12 cellular contexts compared by ENCODE assay signal in the genomic region with DNA sequence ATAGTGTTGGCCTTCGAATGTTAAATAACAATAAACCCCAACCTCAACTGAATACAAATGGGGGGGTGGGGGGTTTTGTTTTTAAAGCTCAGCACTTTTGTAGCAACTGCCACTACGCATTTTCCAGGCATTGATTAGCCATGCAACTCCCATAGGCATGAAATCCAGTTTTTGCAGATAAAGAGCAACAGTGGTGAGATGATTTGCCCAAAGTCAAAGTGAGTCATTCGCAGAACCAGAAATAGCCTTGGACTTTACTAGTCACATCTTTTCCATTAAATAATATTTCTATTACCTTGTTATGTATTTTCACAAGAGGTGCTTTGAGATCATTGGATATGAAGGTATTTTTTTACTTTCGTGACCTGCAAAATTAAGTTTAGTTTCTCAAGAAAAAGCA. TPM values are rescaled to one million over a fixed set of nuclear protein-coding genes. Genes with fewer than 3 reads are reported as not detected.
DNase-seq lines count a peak whose midpoint lies in the region; ATAC-seq, FAIRE-seq and TF ChIP-seq lines count a peak whose summit lies in the region.
"Had no signal": no experiment of that assay in that cellular context is flagged by ENCODE, and none has a peak within 500 bp of the region (broad histone marks: within the 10 kb centered on the region; RNA-seq: fewer than 3 reads in every experiment).

No MANE protein-coding gene starts in this region.

- intact Hi-C loops in prostate gland (cut with DNase I) = loop anchor here (10.0 kb wide), 1 partner anchor 212 kb away; no protein-coding TSS in a partner anchor

- H3K4me1 Mint-ChIP-seq in astrocyte (ENCODE audit: low read depth, unreplicated experiment) (peaks cover 3% of the 10 kb centered on the region), chondrocyte (ENCODE audit: low read depth) (peaks cover 20% of the 10 kb centered on the region)

- no peak overlapping the region for H2AFZ ChIP-seq in astrocyte (ENCODE audit: low read depth, low read length)

- ATAC-seq in GM21528 (IDR thresholded peaks at IDR 0.05; ENCODE audit: low FRiP score, unreplicated experiment) = no peak
- ATAC-seq in HG03565 (IDR thresholded peaks at IDR 0.05; ENCODE audit: unreplicated experiment) = no peak
- ATAC-seq: activated CD4-positive, CD25-positive, alpha-beta regulatory T cell treated with anti-CD3 and anti-CD28 coated beads, Interleukin-2, amount 50 U/mL, for 24 hours had no signal

- H3K27me3 ChIP-seq in astrocyte (ENCODE audit: insufficient read depth, low read length) (no peaks in the 10 kb centered on the region), prostate gland (replicated peaks; ENCODE audit: insufficient read depth) (no peaks in the 10 kb centered on the region)
- H3K27me3 ChIP-seq: tibial nerve had no signal

- H3K27me3 Mint-ChIP-seq in astrocyte (ENCODE audit: low read depth, unreplicated experiment) (no peaks in the 10 kb centered on the region), chondrocyte (ENCODE audit: low read depth) (no peaks in the 10 kb centered on the region)

- H3K36me3 ChIP-seq in HEK293 (ENCODE audit: control insufficient read depth in 2 of 2, insufficient read depth in 1 of 2, low read length in 2 of 2) (no peaks in the 10 kb centered on the region), astrocyte (ENCODE audit: insufficient read depth, low read length) (no peaks in the 10 kb centered on the region), prostate gland (no peaks in the 10 kb centered on the region)
- H3K36me3 ChIP-seq: tibial nerve had no signal

- POLR2A ChIA-PET in HEK293 (lab: Yijun Ruan, JAX) = no interaction called here

- H3K9ac ChIP-seq in astrocyte (ENCODE audit: low read length) = no peak overlapping the region

- H3K4me2 ChIP-seq in astrocyte (ENCODE audit: low read length) = peak overlapping the region; percentile 98

- no peaks in the 10 kb centered on the region for H3K4me1 ChIP-seq in HEK293 (ENCODE audit: control insufficient read depth, insufficient read depth, low read length)
- peaks cover 4% of the 10 kb centered on the region for H3K4me1 ChIP-seq in astrocyte (ENCODE audit: insufficient read depth, low read length)
- no peaks in the 10 kb centered on the region for H3K4me1 ChIP-seq in prostate gland (replicated peaks)

- DNase-seq in AG20443 (ENCODE audit: low spot score) (peak; percentile 39), astrocyte (ENCODE audit: low read depth) (peak; percentile 61), myocyte (ENCODE audit: low read depth) (peak; percentile 26), chondrocyte (ENCODE audit: low spot score) (no peak), prostate gland (ENCODE audit: low spot score) (no peak)
- DNase-seq: effector CD8-positive, alpha-beta T cell had no signal

- peaks cover 19% of the 10 kb centered on the region for H3K79me2 ChIP-seq in astrocyte (ENCODE audit: insufficient read depth, low read length)

- H3K9me3 Mint-ChIP-seq in astrocyte (ENCODE audit: unreplicated experiment) (no peaks in the 10 kb centered on the region), chondrocyte (ENCODE audit: low read depth) (no peaks in the 10 kb centered on the region)

- H3K36me3 Mint-ChIP-seq in astrocyte (ENCODE audit: low read depth, unreplicated experiment) (no peaks in the 10 kb centered on the region), chondrocyte (ENCODE audit: low read depth) (no peaks in the 10 kb centered on the region)

- H3K4me3 Mint-ChIP-seq in astrocyte (ENCODE audit: unreplicated experiment) = peak overlapping the region; percentile 67
- no peak overlapping the region for H3K4me3 Mint-ChIP-seq in chondrocyte (ENCODE audit: unreplicated experiment)

- WGBS in prostate gland = 55% methylated on average over 4 of the region's 4 CpGs

- H3K9me3 ChIP-seq in HEK293 (ENCODE audit: control insufficient read depth, insufficient read depth, low read depth, low read length) (no peaks in the 10 kb centered on the region), astrocyte (ENCODE audit: insufficient read depth, low read depth, low read length) (no peaks in the 10 kb centered on the region), prostate gland (no peaks in the 10 kb centered on the region)
- H3K9me3 ChIP-seq: tibial nerve had no signal

- no peak for FAIRE-seq in astrocyte (lab: Jason Lieb, UNC)
- FAIRE-seq: GM12892 had no signal

- H3K27ac Mint-ChIP-seq in astrocyte (ENCODE audit: unreplicated experiment) = no peak overlapping the region
- H3K27ac Mint-ChIP-seq in chondrocyte (ENCODE audit: unreplicated experiment) = no peak overlapping the region

- TF ChIP-seq CTCF in HEK293 (tag by site-specific recombination; IDR thresholded peaks at IDR 0.05) (no peak), astrocyte (IDR thresholded peaks at IDR 0.05; ENCODE audit: insufficient read depth, low read depth, low read length) (no peak), chondrocyte (IDR thresholded peaks at IDR 0.05) (no peak), prostate gland (IDR thresholded peaks at IDR 0.05) (no peak)

- no peak overlapping the region for H3K27ac ChIP-seq in HEK293 (ENCODE audit: extremely low read depth, low read depth, low read length)
- no peak overlapping the region for H3K27ac ChIP-seq in astrocyte (ENCODE audit: low read depth, low read length)
- H3K27ac ChIP-seq in prostate gland = peak overlapping the region in 1 of 2 donors; percentile 96

- no peak for TF ChIP-seq POLR2A in prostate gland (IDR thresholded peaks at IDR 0.05)

- peak overlapping the region; percentile 84 for H3K4me3 ChIP-seq in HEK293 (ENCODE audit: low read depth, low read length)
- H3K4me3 ChIP-seq in astrocyte (ENCODE audit: insufficient read depth, low read depth, low read length) = no peak overlapping the region
- H3K4me3 ChIP-seq in prostate gland = no peak overlapping the region

- CTCF ChIA-PET in HEK293 (lab: Yijun Ruan, JAX) = interaction anchor here (0.6 to 1.8 kb wide), 5 partner anchors 9 to 185 kb away, joined by 4 to 8 read pairs (median 5); no protein-coding TSS in a partner anchor

- peaks cover 10% of the 10 kb centered on the region for H4K20me1 ChIP-seq in astrocyte (ENCODE audit: insufficient read depth, low read length)

TF ChIP-seq in HEK293, 187 proteins besides CTCF, POLR2A, EP300 and RAD21 (continues in another document):
- TF ChIP-seq OSR2 (tag by site-specific recombination; IDR thresholded peaks at IDR 0.05) (no peak), ZNF24 (tag by site-specific recombination; IDR thresholded peaks at IDR 0.05) (no peak), ZFP41 (tag by site-specific recombination; IDR thresholded peaks at IDR 0.05; ENCODE audit: borderline replicate concordance) (no peak), ZNF510 (tag by site-specific recombination; IDR thresholded peaks at IDR 0.05; ENCODE audit: insufficient replicate concordance) (no peak), ZNF26 (tag by site-specific recombination; IDR thresholded peaks at IDR 0.05) (no peak), ZNF707 (tag by site-specific recombination; IDR thresholded peaks at IDR 0.05) (no peak), ZNF585B (tag by site-specific recombination; IDR thresholded peaks at IDR 0.05) (no peak), SETDB1 (IDR thresholded peaks at IDR 0.05; ENCODE audit: insufficient read length, low read length) (no peak), HOXD13 (CRISPR knock-in tag; IDR thresholded peaks at IDR 0.05; ENCODE audit: borderline replicate concordance) (no peak), ZNF768 (tag by site-specific recombination; IDR thresholded peaks at IDR 0.05) (no peak), ZNF114 (tag by site-specific recombination; IDR thresholded peaks at IDR 0.05) (no peak), ZNF2 (tag by site-specific recombination; IDR thresholded peaks at IDR 0.05) (no peak)
- TF ChIP-seq, protein P1, sequence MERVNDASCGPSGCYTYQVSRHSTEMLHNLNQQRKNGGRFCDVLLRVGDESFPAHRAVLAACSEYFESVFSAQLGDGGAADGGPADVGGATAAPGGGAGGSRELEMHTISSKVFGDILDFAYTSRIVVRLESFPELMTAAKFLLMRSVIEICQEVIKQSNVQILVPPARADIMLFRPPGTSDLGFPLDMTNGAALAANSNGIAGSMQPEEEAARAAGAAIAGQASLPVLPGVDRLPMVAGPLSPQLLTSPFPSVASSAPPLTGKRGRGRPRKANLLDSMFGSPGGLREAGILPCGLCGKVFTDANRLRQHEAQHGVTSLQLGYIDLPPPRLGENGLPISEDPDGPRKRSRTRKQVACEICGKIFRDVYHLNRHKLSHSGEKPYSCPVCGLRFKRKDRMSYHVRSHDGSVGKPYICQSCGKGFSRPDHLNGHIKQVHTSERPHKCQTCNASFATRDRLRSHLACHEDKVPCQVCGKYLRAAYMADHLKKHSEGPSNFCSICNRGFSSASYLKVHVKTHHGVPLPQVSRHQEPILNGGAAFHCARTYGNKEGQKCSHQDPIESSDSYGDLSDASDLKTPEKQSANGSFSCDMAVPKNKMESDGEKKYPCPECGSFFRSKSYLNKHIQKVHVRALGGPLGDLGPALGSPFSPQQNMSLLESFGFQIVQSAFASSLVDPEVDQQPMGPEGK (tag by site-specific recombination; IDR thresholded peaks at IDR 0.05) = no peak

RNA-seq across cellular contexts. Expression of gene PHF21A, which starts 1.7 kb away (rescaled TPM):
- total RNA-seq in astrocyte (64.2 and 69.3 TPM in 2 replicates), myocyte (8.2 and 13.5 TPM in 2 replicates), chondrocyte (35.9 to 40.7 TPM (median 36.2 TPM) in 3 replicates), prostate gland (10 to 100 TPM; 24.7 to 48.0 TPM)
- polyA plus RNA-seq in myocyte (2012) = 21.7 TPM

Comparison
In these comparisons a context has a peak if more than half of its experiments do, and no peak if none do; other contexts are left out.
1. DNase-seq: peak in AG20443 (single experiment), astrocyte (single experiment) and myocyte (single experiment); none in chondrocyte (single experiment) and prostate gland (single experiment).